1 cellular context compared by ENCODE assay signal in the genomic region with DNA sequence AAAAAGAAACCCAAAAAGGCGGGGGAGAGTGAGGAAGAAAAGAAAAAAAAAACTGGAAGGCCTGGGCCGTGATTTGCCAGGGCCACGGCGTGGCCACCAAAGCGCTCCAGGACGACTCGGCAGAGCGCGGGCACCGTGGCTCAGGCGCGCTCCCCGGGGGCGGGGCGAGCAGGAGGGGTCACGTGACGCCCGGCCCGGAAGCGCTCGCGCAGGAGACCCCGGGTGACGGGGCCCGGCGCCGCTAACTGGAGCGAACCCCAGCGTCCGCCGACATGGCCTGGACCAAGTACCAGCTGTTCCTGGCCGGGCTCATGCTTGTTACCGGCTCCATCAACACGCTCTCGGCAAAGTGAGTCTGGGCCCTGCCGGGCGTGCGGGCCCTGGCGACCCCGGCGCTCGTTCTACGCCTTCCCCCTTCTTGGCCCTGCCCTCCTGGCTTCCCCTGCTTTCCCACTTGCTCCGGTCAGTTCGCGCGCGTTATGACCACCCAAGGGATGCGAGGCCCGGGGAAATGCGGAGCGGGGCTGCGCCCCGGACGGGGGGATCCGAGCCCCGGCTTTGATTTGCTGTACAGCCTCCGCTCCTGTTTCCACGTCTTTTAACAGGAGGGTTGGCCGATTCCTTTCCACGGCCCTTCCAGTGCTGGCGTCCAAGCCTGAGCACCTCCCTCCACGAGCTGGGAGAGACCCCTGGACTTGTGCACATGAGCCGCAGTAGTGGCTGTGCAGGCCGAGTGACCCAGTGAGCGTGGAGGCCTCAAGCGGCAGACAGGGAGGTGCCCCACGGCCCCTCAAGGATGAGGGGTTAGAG.
TF ChIP-seq lines count a peak whose summit lies in the region.

A gene with protein sequence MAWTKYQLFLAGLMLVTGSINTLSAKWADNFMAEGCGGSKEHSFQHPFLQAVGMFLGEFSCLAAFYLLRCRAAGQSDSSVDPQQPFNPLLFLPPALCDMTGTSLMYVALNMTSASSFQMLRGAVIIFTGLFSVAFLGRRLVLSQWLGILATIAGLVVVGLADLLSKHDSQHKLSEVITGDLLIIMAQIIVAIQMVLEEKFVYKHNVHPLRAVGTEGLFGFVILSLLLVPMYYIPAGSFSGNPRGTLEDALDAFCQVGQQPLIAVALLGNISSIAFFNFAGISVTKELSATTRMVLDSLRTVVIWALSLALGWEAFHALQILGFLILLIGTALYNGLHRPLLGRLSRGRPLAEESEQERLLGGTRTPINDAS (plus strand): TSS at position 207 of the 810 bp plus-strand sequence. CDS start 66 bp downstream, at position 273.

TF ChIP-seq in Ishikawa, 13 proteins besides CTCF, POLR2A, EP300 and RAD21 (continued from another document):
- TF ChIP-seq, protein P1, sequence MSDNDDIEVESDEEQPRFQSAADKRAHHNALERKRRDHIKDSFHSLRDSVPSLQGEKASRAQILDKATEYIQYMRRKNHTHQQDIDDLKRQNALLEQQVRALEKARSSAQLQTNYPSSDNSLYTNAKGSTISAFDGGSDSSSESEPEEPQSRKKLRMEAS (IDR thresholded peaks at IDR 0.05), result peak; percentile 77
- TF ChIP-seq, protein P2, sequence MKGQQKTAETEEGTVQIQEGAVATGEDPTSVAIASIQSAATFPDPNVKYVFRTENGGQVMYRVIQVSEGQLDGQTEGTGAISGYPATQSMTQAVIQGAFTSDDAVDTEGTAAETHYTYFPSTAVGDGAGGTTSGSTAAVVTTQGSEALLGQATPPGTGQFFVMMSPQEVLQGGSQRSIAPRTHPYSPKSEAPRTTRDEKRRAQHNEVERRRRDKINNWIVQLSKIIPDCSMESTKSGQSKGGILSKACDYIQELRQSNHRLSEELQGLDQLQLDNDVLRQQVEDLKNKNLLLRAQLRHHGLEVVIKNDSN (IDR thresholded peaks at IDR 0.05), result peak; percentile 99
- peak; percentile 59 for TF ChIP-seq TAF1 (IDR thresholded peaks at IDR 0.05; ENCODE audit: low read depth)
- peak; percentile 73; the same call in 1 of the 2 replicates for TF ChIP-seq ZBTB7A (IDR thresholded peaks at IDR 0.05; ENCODE audit: low read depth)
TF ChIP-seq in Ishikawa: peak in this region for 5.
